Comparison of ENCODE assay signal across 11 cellular contexts in genomic region chr3:128348805-128349531, GRCh38.
DNase-seq lines count a peak whose midpoint lies in the region; ATAC-seq, FAIRE-seq and TF ChIP-seq lines count a peak whose summit lies in the region.
"Had no signal": no experiment of that assay in that cellular context is flagged by ENCODE, and none has a peak within 500 bp of the region (broad histone marks: within the 10 kb centered on the region; RNA-seq: fewer than 3 reads in every experiment).

No MANE protein-coding gene starts in this region.

- H3K18ac ChIP-seq in trophoblast cell (ENCODE audit: low read length), result peak overlapping the region; percentile 51

- H3K14ac ChIP-seq in trophoblast cell (ENCODE audit: low read length), result peak overlapping the region; percentile 4

- no peak overlapping the region for H2AFZ ChIP-seq in trophoblast cell (ENCODE audit: insufficient read depth, low read length, poor library complexity)

- no peaks in the 10 kb centered on the region for H3K9me3 Mint-ChIP-seq in T-cell
- H3K9me3 Mint-ChIP-seq: activated naive CD8-positive, alpha-beta T cell treated with anti-CD3 and anti-CD28 coated beads for 36 hours had no signal

- H3K27ac ChIP-seq in trophoblast cell (ENCODE audit: low read depth, low read length), result no peak overlapping the region

- ATAC-seq in GM21447 (IDR thresholded peaks at IDR 0.05; ENCODE audit: unreplicated experiment) (no peak), T-cell (replicated peaks in 1 of 4) (no peak)

- H3K79me1 ChIP-seq in trophoblast cell (ENCODE audit: low read length), result peaks cover 10% of the 10 kb centered on the region

- peak overlapping the region; percentile 22 for H4K8ac ChIP-seq in trophoblast cell (ENCODE audit: low read depth, low read length)

- no peaks in the 10 kb centered on the region for H3K36me3 ChIP-seq in trophoblast cell (ENCODE audit: control insufficient read depth in 1 of 2, insufficient read depth in 2 of 2, low read length in 2 of 2)

- CTCF ChIA-PET in T-cell (lab: Charles Lee), result no interaction called here

- H4K12ac ChIP-seq in trophoblast cell (ENCODE audit: low read depth, low read length), result peak overlapping the region; percentile 21

- H2BK12ac ChIP-seq in trophoblast cell (ENCODE audit: low read length), result peak overlapping the region; percentile 85

- H3K79me2 ChIP-seq in trophoblast cell (ENCODE audit: control insufficient read depth, insufficient read depth, low read length, poor library complexity), result peaks cover 2% of the 10 kb centered on the region

- H3K27ac Mint-ChIP-seq in T-cell, result no peak overlapping the region
- H3K27ac Mint-ChIP-seq: activated naive CD8-positive, alpha-beta T cell treated with anti-CD3 and anti-CD28 coated beads for 36 hours had no signal

- peaks cover 19 to 22% of the 10 kb centered on the region in 2 experiments for H3K4me1 ChIP-seq in trophoblast cell (ENCODE audit: control insufficient read depth in 1 of 2, insufficient read depth in 2 of 2, low read length in 2 of 2)

- peaks cover 26% of the 10 kb centered on the region for H3K36me3 Mint-ChIP-seq in T-cell

- H3K9me3 ChIP-seq in trophoblast cell (ENCODE audit: insufficient read depth, low read depth, low read length), result peaks cover under 1% of the 10 kb centered on the region

- WGBS in trophoblast cell (ENCODE audit: extremely low coverage, insufficient coverage, insufficient read length), result no CpG with 5 or more reads among the region's 5 CpGs

- no peak overlapping the region for H3K4me3 Mint-ChIP-seq in T-cell
- H3K4me3 Mint-ChIP-seq: activated naive CD8-positive, alpha-beta T cell treated with anti-CD3 and anti-CD28 coated beads for 36 hours had no signal

- no peak for TF ChIP-seq POLR2A in GM12891 (IDR thresholded peaks at IDR 0.05; ENCODE audit: low read depth, low read length)

- H3K23ac ChIP-seq in trophoblast cell (ENCODE audit: low read length), result no peak overlapping the region

- H3K4me2 ChIP-seq in trophoblast cell (ENCODE audit: low read length), result no peak overlapping the region

- H2BK120ac ChIP-seq in trophoblast cell (ENCODE audit: insufficient read depth, low read length, poor library complexity), result peak overlapping the region; percentile 70

- H2AK5ac ChIP-seq in trophoblast cell (ENCODE audit: low read length), result peak overlapping the region; percentile 45

- no peaks in the 10 kb centered on the region for H3K27me3 Mint-ChIP-seq in T-cell
- H3K27me3 Mint-ChIP-seq: activated naive CD8-positive, alpha-beta T cell treated with anti-CD3 and anti-CD28 coated beads for 36 hours had no signal

- H3K9ac ChIP-seq in trophoblast cell (ENCODE audit: low read length), result no peak overlapping the region

- FAIRE-seq in GM12891 (lab: Jason Lieb, UNC), result peak; percentile 9
- FAIRE-seq: islet of Langerhans had no signal

- H3K4me3 ChIP-seq in trophoblast cell (ENCODE audit: low read depth, low read length), result no peak overlapping the region

- peaks cover 4 to 6% (median 5%) of the 10 kb centered on the region in 3 donors for H3K4me1 Mint-ChIP-seq in T-cell

- H4K91ac ChIP-seq in trophoblast cell (ENCODE audit: low read depth, low read length), result peak overlapping the region; percentile 36

- H2BK5ac ChIP-seq in trophoblast cell (ENCODE audit: low read depth, low read length, poor library complexity), result peak overlapping the region; percentile 32

- POLR2A ChIA-PET in T-cell (lab: Charles Lee), result no interaction called here

- no peaks in the 10 kb centered on the region for H3K27me3 ChIP-seq in trophoblast cell (ENCODE audit: insufficient read depth, low read length)

- DNase-seq in GM12891 (ENCODE audit: insufficient read length, low spot score) (peak; percentile 47), NAMALWA (ENCODE audit: low spot score) (peak; percentile 24), cerebellum (ENCODE audit: low spot score) (peak; percentile 13), trophoblast cell (no peak), NCI-H1092 (lab: John Stamatoyannopoulos, UW) (no peak), T-cell (no peak)
- DNase-seq in activated CD4-positive, alpha-beta T cell treated with anti-CD3 and anti-CD28 coated beads for 48 hours, result no peak
- DNase-seq: activated naive CD8-positive, alpha-beta T cell treated with anti-CD3 and anti-CD28 coated beads for 36 hours; GOT3 had no signal

- no peak overlapping the region for H3K4ac ChIP-seq in trophoblast cell (ENCODE audit: low read depth, low read length)

TF ChIP-seq in GM12891, 5 proteins besides CTCF, POLR2A, EP300 and RAD21:
- TF ChIP-seq POLR2AphosphoS5 (IDR thresholded peaks at IDR 0.05; ENCODE audit: low read depth, low read length), result no peak
- TF ChIP-seq PAX5 (IDR thresholded peaks at IDR 0.05; ENCODE audit: insufficient read depth, low read length, severe bottlenecking), result no peak
- no peak for TF ChIP-seq TAF1 (IDR thresholded peaks at IDR 0.05; ENCODE audit: low read depth, low read length)
- TF ChIP-seq POU2F2 (IDR thresholded peaks at IDR 0.05; ENCODE audit: low read depth, low read length), result no peak
- no peak for TF ChIP-seq SPI1 (IDR thresholded peaks at IDR 0.05; ENCODE audit: low read depth, low read length)

Comparison
In these comparisons a context has a peak if more than half of its experiments do, and no peak if none do; other contexts are left out.
1. DNase-seq: peak in GM12891 (single experiment), NAMALWA (single experiment) and cerebellum (single experiment); none in trophoblast cell (0 of 2), NCI-H1092 (single experiment), T-cell (0 of 34) and activated CD4-positive, alpha-beta T cell treated with anti-CD3 and anti-CD28 coated beads for 48 hours (single experiment).